ENCODE assay signal across 2 cellular contexts in the genomic region with DNA sequence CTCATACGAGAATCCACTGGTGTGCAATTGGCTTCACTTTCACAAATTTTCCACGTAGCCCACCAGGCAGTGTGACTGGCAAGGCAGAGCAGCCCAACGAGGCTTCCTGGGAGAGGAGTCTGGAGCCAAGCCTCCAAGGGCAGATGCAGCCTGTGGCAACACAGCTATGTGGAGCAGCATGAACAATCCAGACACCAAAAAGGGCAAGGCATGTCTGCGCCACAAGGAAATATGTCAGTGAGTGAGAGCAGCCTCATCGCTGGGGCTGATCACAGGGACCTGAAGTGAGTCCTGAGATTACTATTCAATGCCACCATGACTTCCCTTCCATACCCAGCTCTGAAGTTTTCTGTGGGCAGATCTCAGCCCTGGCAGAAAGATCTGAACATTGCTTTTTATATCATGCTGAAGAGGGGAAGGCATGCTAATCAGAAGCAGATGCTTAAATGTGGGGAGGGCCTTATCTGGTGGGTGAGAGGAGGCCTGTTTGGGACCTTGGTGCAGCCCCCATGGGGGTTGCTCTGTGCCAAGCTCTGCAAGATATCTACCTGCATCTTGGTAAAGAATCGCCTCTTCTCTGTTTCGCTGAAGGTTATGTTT.
TF ChIP-seq lines count a peak whose summit lies in the region.

No MANE protein-coding gene starts in this region.

TF ChIP-seq in GM23338, 12 proteins besides CTCF, POLR2A, EP300 and RAD21 (continued from another document):
- TF ChIP-seq ZNF114 (CRISPR knock-in tag; IDR thresholded peaks at IDR 0.05): no peak
- TF ChIP-seq EZH2phosphoT487 (IDR thresholded peaks at IDR 0.05; ENCODE audit: unreplicated experiment): no peak
- TF ChIP-seq EZH2 (IDR thresholded peaks at IDR 0.05; ENCODE audit: low read depth, unreplicated experiment): no peak
- TF ChIP-seq STAT1 (IDR thresholded peaks at IDR 0.05; ENCODE audit: unreplicated experiment): no peak
- TF ChIP-seq, protein P1, sequence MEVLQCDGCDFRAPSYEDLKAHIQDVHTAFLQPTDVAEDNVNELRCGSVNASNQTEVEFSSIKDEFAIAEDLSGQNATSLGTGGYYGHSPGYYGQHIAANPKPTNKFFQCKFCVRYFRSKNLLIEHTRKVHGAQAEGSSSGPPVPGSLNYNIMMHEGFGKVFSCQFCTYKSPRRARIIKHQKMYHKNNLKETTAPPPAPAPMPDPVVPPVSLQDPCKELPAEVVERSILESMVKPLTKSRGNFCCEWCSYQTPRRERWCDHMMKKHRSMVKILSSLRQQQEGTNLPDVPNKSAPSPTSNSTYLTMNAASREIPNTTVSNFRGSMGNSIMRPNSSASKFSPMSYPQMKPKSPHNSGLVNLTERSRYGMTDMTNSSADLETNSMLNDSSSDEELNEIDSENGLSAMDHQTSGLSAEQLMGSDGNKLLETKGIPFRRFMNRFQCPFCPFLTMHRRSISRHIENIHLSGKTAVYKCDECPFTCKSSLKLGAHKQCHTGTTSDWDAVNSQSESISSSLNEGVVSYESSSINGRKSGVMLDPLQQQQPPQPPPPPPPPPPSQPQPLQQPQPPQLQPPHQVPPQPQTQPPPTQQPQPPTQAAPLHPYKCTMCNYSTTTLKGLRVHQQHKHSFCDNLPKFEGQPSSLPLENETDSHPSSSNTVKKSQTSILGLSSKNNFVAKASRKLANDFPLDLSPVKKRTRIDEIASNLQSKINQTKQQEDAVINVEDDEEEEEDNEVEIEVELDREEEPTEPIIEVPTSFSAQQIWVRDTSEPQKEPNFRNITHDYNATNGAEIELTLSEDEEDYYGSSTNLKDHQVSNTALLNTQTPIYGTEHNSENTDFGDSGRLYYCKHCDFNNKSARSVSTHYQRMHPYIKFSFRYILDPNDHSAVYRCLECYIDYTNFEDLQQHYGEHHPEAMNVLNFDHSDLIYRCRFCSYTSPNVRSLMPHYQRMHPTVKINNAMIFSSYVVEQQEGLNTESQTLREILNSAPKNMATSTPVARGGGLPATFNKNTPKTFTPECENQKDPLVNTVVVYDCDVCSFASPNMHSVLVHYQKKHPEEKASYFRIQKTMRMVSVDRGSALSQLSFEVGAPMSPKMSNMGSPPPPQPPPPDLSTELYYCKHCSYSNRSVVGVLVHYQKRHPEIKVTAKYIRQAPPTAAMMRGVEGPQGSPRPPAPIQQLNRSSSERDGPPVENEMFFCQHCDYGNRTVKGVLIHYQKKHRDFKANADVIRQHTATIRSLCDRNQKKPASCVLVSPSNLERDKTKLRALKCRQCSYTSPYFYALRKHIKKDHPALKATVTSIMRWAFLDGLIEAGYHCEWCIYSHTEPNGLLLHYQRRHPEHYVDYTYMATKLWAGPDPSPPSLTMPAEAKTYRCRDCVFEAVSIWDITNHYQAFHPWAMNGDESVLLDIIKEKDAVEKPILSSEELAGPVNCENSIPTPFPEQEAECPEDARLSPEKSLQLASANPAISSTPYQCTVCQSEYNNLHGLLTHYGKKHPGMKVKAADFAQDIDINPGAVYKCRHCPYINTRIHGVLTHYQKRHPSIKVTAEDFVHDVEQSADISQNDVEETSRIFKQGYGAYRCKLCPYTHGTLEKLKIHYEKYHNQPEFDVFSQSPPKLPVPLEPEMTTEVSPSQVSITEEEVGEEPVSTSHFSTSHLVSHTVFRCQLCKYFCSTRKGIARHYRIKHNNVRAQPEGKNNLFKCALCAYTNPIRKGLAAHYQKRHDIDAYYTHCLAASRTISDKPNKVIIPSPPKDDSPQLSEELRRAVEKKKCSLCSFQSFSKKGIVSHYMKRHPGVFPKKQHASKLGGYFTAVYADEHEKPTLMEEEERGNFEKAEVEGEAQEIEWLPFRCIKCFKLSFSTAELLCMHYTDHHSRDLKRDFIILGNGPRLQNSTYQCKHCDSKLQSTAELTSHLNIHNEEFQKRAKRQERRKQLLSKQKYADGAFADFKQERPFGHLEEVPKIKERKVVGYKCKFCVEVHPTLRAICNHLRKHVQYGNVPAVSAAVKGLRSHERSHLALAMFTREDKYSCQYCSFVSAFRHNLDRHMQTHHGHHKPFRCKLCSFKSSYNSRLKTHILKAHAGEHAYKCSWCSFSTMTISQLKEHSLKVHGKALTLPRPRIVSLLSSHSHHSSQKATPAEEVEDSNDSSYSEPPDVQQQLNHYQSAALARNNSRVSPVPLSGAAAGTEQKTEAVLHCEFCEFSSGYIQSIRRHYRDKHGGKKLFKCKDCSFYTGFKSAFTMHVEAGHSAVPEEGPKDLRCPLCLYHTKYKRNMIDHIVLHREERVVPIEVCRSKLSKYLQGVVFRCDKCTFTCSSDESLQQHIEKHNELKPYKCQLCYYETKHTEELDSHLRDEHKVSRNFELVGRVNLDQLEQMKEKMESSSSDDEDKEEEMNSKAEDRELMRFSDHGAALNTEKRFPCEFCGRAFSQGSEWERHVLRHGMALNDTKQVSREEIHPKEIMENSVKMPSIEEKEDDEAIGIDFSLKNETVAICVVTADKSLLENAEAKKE (CRISPR knock-in tag; IDR thresholded peaks at IDR 0.05): no peak
- no peak for TF ChIP-seq NANOG (IDR thresholded peaks at IDR 0.05; ENCODE audit: borderline replicate concordance)
- no peak for TF ChIP-seq JUNB (IDR thresholded peaks at IDR 0.05; ENCODE audit: unreplicated experiment)
- TF ChIP-seq, protein P2, sequence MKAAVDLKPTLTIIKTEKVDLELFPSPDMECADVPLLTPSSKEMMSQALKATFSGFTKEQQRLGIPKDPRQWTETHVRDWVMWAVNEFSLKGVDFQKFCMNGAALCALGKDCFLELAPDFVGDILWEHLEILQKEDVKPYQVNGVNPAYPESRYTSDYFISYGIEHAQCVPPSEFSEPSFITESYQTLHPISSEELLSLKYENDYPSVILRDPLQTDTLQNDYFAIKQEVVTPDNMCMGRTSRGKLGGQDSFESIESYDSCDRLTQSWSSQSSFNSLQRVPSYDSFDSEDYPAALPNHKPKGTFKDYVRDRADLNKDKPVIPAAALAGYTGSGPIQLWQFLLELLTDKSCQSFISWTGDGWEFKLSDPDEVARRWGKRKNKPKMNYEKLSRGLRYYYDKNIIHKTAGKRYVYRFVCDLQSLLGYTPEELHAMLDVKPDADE (IDR thresholded peaks at IDR 0.05): no peak
- no peak for TF ChIP-seq POLR2AphosphoS5 (IDR thresholded peaks at IDR 0.05; ENCODE audit: low read depth)
- no peak for TF ChIP-seq CREB1 (CRISPR knock-in tag; IDR thresholded peaks at IDR 0.05; ENCODE audit: low read depth)
- TF ChIP-seq ZNF331 (CRISPR knock-in tag; IDR thresholded peaks at IDR 0.05; ENCODE audit: low read depth): no peak
TF ChIP-seq in GM23338: peak in this region for 0.

TF ChIP-seq in SK-N-SH treated with all-trans-retinoic acid at 6 μM for 48 hours, 23 proteins besides CTCF, POLR2A, EP300 and RAD21 (continued from another document):
- TF ChIP-seq, protein P3, sequence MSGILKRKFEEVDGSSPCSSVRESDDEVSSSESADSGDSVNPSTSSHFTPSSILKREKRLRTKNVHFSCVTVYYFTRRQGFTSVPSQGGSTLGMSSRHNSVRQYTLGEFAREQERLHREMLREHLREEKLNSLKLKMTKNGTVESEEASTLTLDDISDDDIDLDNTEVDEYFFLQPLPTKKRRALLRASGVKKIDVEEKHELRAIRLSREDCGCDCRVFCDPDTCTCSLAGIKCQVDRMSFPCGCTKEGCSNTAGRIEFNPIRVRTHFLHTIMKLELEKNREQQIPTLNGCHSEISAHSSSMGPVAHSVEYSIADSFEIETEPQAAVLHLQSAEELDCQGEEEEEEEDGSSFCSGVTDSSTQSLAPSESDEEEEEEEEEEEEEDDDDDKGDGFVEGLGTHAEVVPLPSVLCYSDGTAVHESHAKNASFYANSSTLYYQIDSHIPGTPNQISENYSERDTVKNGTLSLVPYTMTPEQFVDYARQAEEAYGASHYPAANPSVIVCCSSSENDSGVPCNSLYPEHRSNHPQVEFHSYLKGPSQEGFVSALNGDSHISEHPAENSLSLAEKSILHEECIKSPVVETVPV (CRISPR knock-in tag; IDR thresholded peaks at IDR 0.05): no peak
- TF ChIP-seq GLIS3 (CRISPR knock-in tag; IDR thresholded peaks at IDR 0.05) (no peak), ZC3H10 (CRISPR knock-in tag; IDR thresholded peaks at IDR 0.05) (no peak), CSDC2 (CRISPR knock-in tag; IDR thresholded peaks at IDR 0.05) (no peak), ISL1 (CRISPR knock-in tag; IDR thresholded peaks at IDR 0.05) (no peak), TCF4 (CRISPR knock-in tag; IDR thresholded peaks at IDR 0.05; ENCODE audit: borderline replicate concordance) (peak; percentile 83), ZFP30 (CRISPR knock-in tag; IDR thresholded peaks at IDR 0.05) (no peak), ZNF8 (CRISPR knock-in tag; IDR thresholded peaks at IDR 0.05) (no peak), ZFP3 (CRISPR knock-in tag; IDR thresholded peaks at IDR 0.05) (no peak), PPARA (CRISPR knock-in tag; IDR thresholded peaks at IDR 0.05; ENCODE audit: borderline replicate concordance) (no peak), RARB (CRISPR knock-in tag; IDR thresholded peaks at IDR 0.05) (no peak), OSR1 (CRISPR knock-in tag; IDR thresholded peaks at IDR 0.05) (no peak)
- TF ChIP-seq, protein P4, sequence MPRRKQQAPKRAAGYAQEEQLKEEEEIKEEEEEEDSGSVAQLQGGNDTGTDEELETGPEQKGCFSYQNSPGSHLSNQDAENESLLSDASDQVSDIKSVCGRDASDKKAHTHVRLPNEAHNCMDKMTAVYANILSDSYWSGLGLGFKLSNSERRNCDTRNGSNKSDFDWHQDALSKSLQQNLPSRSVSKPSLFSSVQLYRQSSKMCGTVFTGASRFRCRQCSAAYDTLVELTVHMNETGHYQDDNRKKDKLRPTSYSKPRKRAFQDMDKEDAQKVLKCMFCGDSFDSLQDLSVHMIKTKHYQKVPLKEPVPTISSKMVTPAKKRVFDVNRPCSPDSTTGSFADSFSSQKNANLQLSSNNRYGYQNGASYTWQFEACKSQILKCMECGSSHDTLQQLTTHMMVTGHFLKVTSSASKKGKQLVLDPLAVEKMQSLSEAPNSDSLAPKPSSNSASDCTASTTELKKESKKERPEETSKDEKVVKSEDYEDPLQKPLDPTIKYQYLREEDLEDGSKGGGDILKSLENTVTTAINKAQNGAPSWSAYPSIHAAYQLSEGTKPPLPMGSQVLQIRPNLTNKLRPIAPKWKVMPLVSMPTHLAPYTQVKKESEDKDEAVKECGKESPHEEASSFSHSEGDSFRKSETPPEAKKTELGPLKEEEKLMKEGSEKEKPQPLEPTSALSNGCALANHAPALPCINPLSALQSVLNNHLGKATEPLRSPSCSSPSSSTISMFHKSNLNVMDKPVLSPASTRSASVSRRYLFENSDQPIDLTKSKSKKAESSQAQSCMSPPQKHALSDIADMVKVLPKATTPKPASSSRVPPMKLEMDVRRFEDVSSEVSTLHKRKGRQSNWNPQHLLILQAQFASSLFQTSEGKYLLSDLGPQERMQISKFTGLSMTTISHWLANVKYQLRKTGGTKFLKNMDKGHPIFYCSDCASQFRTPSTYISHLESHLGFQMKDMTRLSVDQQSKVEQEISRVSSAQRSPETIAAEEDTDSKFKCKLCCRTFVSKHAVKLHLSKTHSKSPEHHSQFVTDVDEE (CRISPR knock-in tag; IDR thresholded peaks at IDR 0.05): peak; percentile 53; the same call in 1 of the 2 replicates
